In the genomic region with DNA sequence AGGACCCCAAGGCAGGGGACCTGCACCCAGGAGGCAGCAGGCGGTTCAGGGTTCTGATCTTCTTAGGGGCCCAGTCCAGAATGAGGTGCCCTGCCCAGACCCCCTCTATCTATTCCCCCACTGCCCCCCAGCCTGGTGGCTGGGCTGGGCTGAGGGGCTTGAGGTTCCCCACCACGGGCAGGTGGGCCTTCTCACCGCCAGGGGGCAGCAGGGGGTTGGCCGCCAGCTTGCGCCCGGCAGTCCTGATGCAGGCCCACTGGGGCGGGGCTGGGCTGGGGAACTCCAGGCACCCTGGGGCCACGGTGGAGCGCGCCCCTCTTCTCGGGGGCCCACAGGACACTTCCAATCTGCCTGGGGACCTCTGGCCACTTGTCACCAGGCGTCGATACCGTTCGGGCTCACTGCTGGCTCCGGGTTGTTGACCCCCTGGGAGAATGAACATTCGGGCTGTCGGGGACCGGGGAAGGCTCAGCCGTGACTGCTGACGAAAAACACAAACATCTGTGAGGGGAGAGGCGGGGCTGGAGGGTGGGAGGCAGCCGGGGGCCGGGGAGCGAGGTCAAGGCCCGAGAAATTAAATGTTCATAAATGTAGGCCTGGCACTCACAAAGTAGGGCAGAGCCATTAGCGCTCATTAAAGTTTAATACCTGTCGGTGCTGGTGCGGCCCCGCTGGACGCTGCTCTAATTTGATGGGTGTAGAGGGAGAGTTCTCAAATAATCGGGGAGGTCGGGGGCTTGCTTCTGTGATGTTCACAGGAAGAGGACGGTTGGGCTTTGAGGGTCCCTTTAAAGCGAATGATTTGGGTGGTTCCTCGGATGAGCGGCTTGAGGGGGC, we compare ENCODE assay signal across 9 cellular contexts.
DNase-seq lines count a peak whose midpoint lies in the region; ATAC-seq, FAIRE-seq and TF ChIP-seq lines count a peak whose summit lies in the region.
"Had no signal": no experiment of that assay in that cellular context is flagged by ENCODE, and none has a peak within 500 bp of the region (broad histone marks: within the 10 kb centered on the region; RNA-seq: fewer than 3 reads in every experiment).

No MANE protein-coding gene starts in this region.

- peak overlapping the region; percentile 65 for H4K91ac ChIP-seq in trophoblast cell (ENCODE audit: low read depth, low read length)

- peak overlapping the region; percentile 37 for H2AK5ac ChIP-seq in trophoblast cell (ENCODE audit: low read length)

- H3K79me1 ChIP-seq in trophoblast cell (ENCODE audit: low read length) = peaks cover 6% of the 10 kb centered on the region

- DNase-seq in GM10248 (ENCODE audit: extremely low spot score) (peak; percentile 88), NCI-H2227 treated with DMSO at 0.1 percent for 48 hours (lab: John Stamatoyannopoulos, UW) (peak; percentile 34), activated T-cell treated with anti-CD3 and anti-CD28 coated beads for 24 hours (ENCODE audit: low read depth) (peak; percentile 53), fibroblast of peridontal ligament (ENCODE audit: extremely low read depth) (peak; percentile 42), trophoblast cell (peak; percentile 30 to 63), urothelium cell line (ENCODE audit: low spot score) (peak; percentile 56), NCI-H187 treated with DMSO at 0.1 percent for 48 hours (lab: John Stamatoyannopoulos, UW) (no peak)

- CTCF ChIA-PET in GM10248 (lab: Yijun Ruan, JAX) = interaction anchor here (0.6 to 3.3 kb wide), 12 partner anchors 9 to 442 kb away, joined by 3 to 16 read pairs (median 3); no protein-coding TSS in a partner anchor

- no peak overlapping the region for H2BK5ac ChIP-seq in trophoblast cell (ENCODE audit: low read depth, low read length, poor library complexity)

- POLR2A ChIA-PET in GM10248 (lab: Yijun Ruan, JAX) = interaction anchor here (0.6 kb wide), 1 partner anchor 213 kb away, joined by 6 read pairs; no protein-coding TSS in a partner anchor

- no peak overlapping the region for H3K18ac ChIP-seq in trophoblast cell (ENCODE audit: low read length)

- H4K12ac ChIP-seq in trophoblast cell (ENCODE audit: low read depth, low read length) = no peak overlapping the region

- H3K4me3 ChIP-seq in trophoblast cell (ENCODE audit: low read depth, low read length) = no peak overlapping the region
- H3K4me3 ChIP-seq: SJSA1 had no signal

- H3K14ac ChIP-seq in trophoblast cell (ENCODE audit: low read length) = no peak overlapping the region

- peaks cover 2% of the 10 kb centered on the region for H3K79me2 ChIP-seq in trophoblast cell (ENCODE audit: control insufficient read depth, insufficient read depth, low read length, poor library complexity)

- H3K4me2 ChIP-seq in trophoblast cell (ENCODE audit: low read length) = no peak overlapping the region

- H3K4me1 ChIP-seq in trophoblast cell (ENCODE audit: control insufficient read depth in 1 of 2, insufficient read depth in 2 of 2, low read length in 2 of 2) = peaks cover 14% of the 10 kb centered on the region in 2 experiments

- H3K36me3 ChIP-seq in trophoblast cell (ENCODE audit: control insufficient read depth in 1 of 2, insufficient read depth in 2 of 2, low read length in 2 of 2) = no peaks in the 10 kb centered on the region

- WGBS in trophoblast cell (ENCODE audit: extremely low coverage, insufficient coverage, insufficient read length) = no CpG with 5 or more reads among the region's 37 CpGs

- H3K27me3 ChIP-seq in trophoblast cell (ENCODE audit: insufficient read depth, low read length) = no peaks in the 10 kb centered on the region
- H3K27me3 ChIP-seq: SJSA1 had no signal

- H3K4ac ChIP-seq in trophoblast cell (ENCODE audit: low read depth, low read length) = no peak overlapping the region

- H3K23ac ChIP-seq in trophoblast cell (ENCODE audit: low read length) = no peak overlapping the region

- H3K27ac ChIP-seq in trophoblast cell (ENCODE audit: low read depth, low read length) = no peak overlapping the region
- H3K27ac ChIP-seq: SJSA1 had no signal

- H4K8ac ChIP-seq in trophoblast cell (ENCODE audit: low read depth, low read length) = no peak overlapping the region

- peak overlapping the region; percentile 34 for H2BK12ac ChIP-seq in trophoblast cell (ENCODE audit: low read length)

- no peak overlapping the region for H2AFZ ChIP-seq in trophoblast cell (ENCODE audit: insufficient read depth, low read length, poor library complexity)

- TF ChIP-seq CTCF in GM10248 (IDR thresholded peaks at IDR 0.05; ENCODE audit: control extremely low read depth, extremely low read depth, low read depth, missing control alignments) = peak; percentile 81

- FAIRE-seq in urothelium cell line (lab: Jason Lieb, UNC) = no peak

- no peak overlapping the region for H3K9ac ChIP-seq in trophoblast cell (ENCODE audit: low read length)

- H2BK120ac ChIP-seq in trophoblast cell (ENCODE audit: insufficient read depth, low read length, poor library complexity) = no peak overlapping the region

- peaks cover 5% of the 10 kb centered on the region for H3K9me3 ChIP-seq in trophoblast cell (ENCODE audit: insufficient read depth, low read depth, low read length)
- H3K9me3 ChIP-seq: SJSA1 had no signal

- ATAC-seq in HG02981 (IDR thresholded peaks at IDR 0.05; ENCODE audit: unreplicated experiment) = no peak
